ENCODE assay signal across 2 cellular contexts in genomic region chr20:38600057-38600456, GRCh38.
TF ChIP-seq lines count a peak whose summit lies in the region.

No MANE protein-coding gene starts in this region.

TF ChIP-seq in HepG2, 621 proteins besides CTCF, POLR2A, EP300 and RAD21 (continues in another document):
- TF ChIP-seq ZGPAT (CRISPR knock-in tag; IDR thresholded peaks at IDR 0.05), result no peak
- no peak for TF ChIP-seq ZNF12 (CRISPR knock-in tag; IDR thresholded peaks at IDR 0.05)
- TF ChIP-seq TRIM22 (IDR thresholded peaks at IDR 0.05), result peak; percentile 92; the same call in 1 of the 2 replicates
- TF ChIP-seq FOXA1 (IDR thresholded peaks at IDR 0.05), result peak; percentile 42; the same call in 1 of the 2 replicates
- no peak for TF ChIP-seq FOXA1 (CRISPR knock-in tag; IDR thresholded peaks at IDR 0.05)
- TF ChIP-seq SP4 (CRISPR knock-in tag; IDR thresholded peaks at IDR 0.05), result no peak
- no peak for TF ChIP-seq PRDM15 (CRISPR knock-in tag; IDR thresholded peaks at IDR 0.05)
- peak; percentile 94 for TF ChIP-seq IKZF1 (IDR thresholded peaks at IDR 0.05)
- no peak for TF ChIP-seq THRA (CRISPR knock-in tag; IDR thresholded peaks at IDR 0.05; ENCODE audit: borderline replicate concordance)
- TF ChIP-seq HMGA1 (CRISPR knock-in tag; conservative IDR thresholded peaks at IDR 0.05), result no peak
- TF ChIP-seq CHD2 (IDR thresholded peaks at IDR 0.05; ENCODE audit: low read depth, low read length), result no peak
- 0 out of 2 replicates have a peak, but pooled peaks have one; percentile 8 for TF ChIP-seq ZNF788 (CRISPR knock-in tag; IDR thresholded peaks at IDR 0.05; ENCODE audit: borderline replicate concordance)
- no peak for TF ChIP-seq RARG (CRISPR knock-in tag; IDR thresholded peaks at IDR 0.05; ENCODE audit: low read depth)
- TF ChIP-seq RXRB (CRISPR knock-in tag; IDR thresholded peaks at IDR 0.05; ENCODE audit: borderline replicate concordance), result no peak
- TF ChIP-seq IKZF5 (CRISPR knock-in tag; IDR thresholded peaks at IDR 0.05), result no peak
- no peak for TF ChIP-seq ZNF232 (CRISPR knock-in tag; IDR thresholded peaks at IDR 0.05; ENCODE audit: borderline replicate concordance)
- no peak for TF ChIP-seq MXD3 (CRISPR knock-in tag; IDR thresholded peaks at IDR 0.05)
- peak; percentile 49; the same call in 1 of the 2 replicates for TF ChIP-seq JUNB (CRISPR knock-in tag; IDR thresholded peaks at IDR 0.05; ENCODE audit: borderline replicate concordance)

TF ChIP-seq in K562, 482 proteins besides CTCF, POLR2A, EP300 and RAD21:
- no peak for TF ChIP-seq MBD2 (IDR thresholded peaks at IDR 0.05; ENCODE audit: borderline replicate concordance, low read depth)
- TF ChIP-seq ZNF24 (IDR thresholded peaks at IDR 0.05), result 0 out of 2 replicates have a peak, but pooled peaks have one; percentile 46
- no peak for TF ChIP-seq NFE2 (IDR thresholded peaks at IDR 0.05; ENCODE audit: low read depth)
- TF ChIP-seq THRAP3 (IDR thresholded peaks at IDR 0.05; ENCODE audit: borderline replicate concordance), result no peak
- TF ChIP-seq FOXO4 (CRISPR knock-in tag; IDR thresholded peaks at IDR 0.05), result no peak
- no peak for TF ChIP-seq GMEB1 (CRISPR knock-in tag; IDR thresholded peaks at IDR 0.05)
- TF ChIP-seq VEZF1 (CRISPR knock-in tag; IDR thresholded peaks at IDR 0.05), result no peak
TF ChIP-seq in K562: peak in this region for 1.
